Comparison of ENCODE assay signal across 15 cellular contexts in genomic region chr17:82275326-82275725, GRCh38. TPM values are rescaled to one million over a fixed set of nuclear protein-coding genes. Genes with fewer than 3 reads are reported as not detected.
"Had no signal": no experiment of that assay in that cellular context is flagged by ENCODE, and none has a peak within 500 bp of the region (broad histone marks: within the 10 kb centered on the region; RNA-seq: fewer than 3 reads in every experiment).

No MANE protein-coding gene starts in this region.

- H3K27ac ChIP-seq: ascending aorta, gastroesophageal sphincter, pancreas, sigmoid colon, thoracic aorta had no signal

- ATAC-seq: gastroesophageal sphincter, left colon, lower lobe of right lung, pancreas had no signal

- H3K27me3 Mint-ChIP-seq: activated CD4-positive, alpha-beta T cell treated with anti-CD3 and anti-CD28 coated beads, Interleukin-2, amount 10 ng/mL, durations not matched to agents 7 days and 5 days had no signal

- H3K4me3 Mint-ChIP-seq: activated CD4-positive, alpha-beta T cell treated with anti-CD3 and anti-CD28 coated beads, Interleukin-2, amount 10 ng/mL, durations not matched to agents 7 days and 5 days; activated naive CD4-positive, alpha-beta T cell treated with anti-CD3 and anti-CD28 coated beads, Interleukin-2, amount 10 ng/mL, durations not matched to agents 7 days and 5 days had no signal

- H3K9me3 ChIP-seq: ascending aorta, gastroesophageal sphincter, lower lobe of right lung, pancreas, sigmoid colon, thoracic aorta had no signal

- H3K27me3 ChIP-seq: ascending aorta, gastroesophageal sphincter, pancreas, sigmoid colon had no signal

- DNase-seq: activated CD4-positive, alpha-beta T cell treated with anti-CD3 and anti-CD28 coated beads, Interleukin-2, amount 10 ng/mL, durations not matched to agents 7 days and 5 days; activated CD4-positive, CD25-positive, alpha-beta regulatory T cell; activated naive CD4-positive, alpha-beta T cell treated with anti-CD3 and anti-CD28 coated beads, Interleukin-2, amount 10 ng/mL, durations not matched to agents 7 days and 5 days; erythroblast; left colon; lower lobe of right lung; sigmoid colon; stimulated activated CD4-positive, alpha-beta T cell treated with anti-CD3 and anti-CD28 coated beads, Interleukin-12 subunit alpha, Interleukin-12 subunit beta, amount 100 ng/mL, for 4 hours; stimulated activated CD4-positive, alpha-beta T cell treated with anti-CD3 and anti-CD28 coated beads, Interleukin-2, amount 100 ng/mL, for 24 hours had no signal

- H3K9me3 Mint-ChIP-seq: activated CD4-positive, alpha-beta T cell treated with anti-CD3 and anti-CD28 coated beads, Interleukin-2, amount 10 ng/mL, durations not matched to agents 7 days and 5 days; activated naive CD4-positive, alpha-beta T cell treated with anti-CD3 and anti-CD28 coated beads, Interleukin-2, amount 10 ng/mL, durations not matched to agents 7 days and 5 days; T-helper 2 cell treated with Interferon-gamma antibody and Interleukin-4, amounts not matched to agents 5 μg/mL and 100 μg/mL, for 36 hours had no signal

- H3K4me3 ChIP-seq: ascending aorta, gastroesophageal sphincter, lower lobe of right lung, pancreas, sigmoid colon, thoracic aorta had no signal

- H3K27ac Mint-ChIP-seq: T-helper 2 cell treated with Interferon-gamma antibody and Interleukin-4, amounts not matched to agents 5 μg/mL and 100 μg/mL, for 36 hours had no signal

- FAIRE-seq: pancreas had no signal

- H3K36me3 ChIP-seq: pancreas had no signal

RNA-seq across cellular contexts. Expression of gene CD7, which starts 42.1 kb away (rescaled TPM):
- polyA plus RNA-seq: neural cell had no signal

RNA-seq across cellular contexts. Expression of gene SECTM1, which starts 58.2 kb away (rescaled TPM):
- polyA plus RNA-seq: neural cell had no signal
